22 cellular contexts compared by ENCODE assay signal in genomic region chr2:28175028-28175427, GRCh38.
DNase-seq lines count a peak whose midpoint lies in the region; ATAC-seq, FAIRE-seq and TF ChIP-seq lines count a peak whose summit lies in the region.
"Had no signal": no experiment of that assay in that cellular context is flagged by ENCODE, and none has a peak within 500 bp of the region (broad histone marks: within the 10 kb centered on the region; RNA-seq: fewer than 3 reads in every experiment).

No MANE protein-coding gene starts in this region.

- CTCF ChIA-PET in mammary epithelial cell (lab: Charles Lee; ENCODE audit: low non-redundant PET), result no interaction called here

- BruUV-seq in mammary epithelial cell (replicated peaks; lab: Mats Ljungman, UMichigan), result no TSS peak

- no peaks in the 10 kb centered on the region for H3K27me3 ChIP-seq in mammary epithelial cell (ENCODE audit: insufficient read depth, low read length)
- H3K27me3 ChIP-seq in breast epithelium, result no peaks in the 10 kb centered on the region
- H3K27me3 ChIP-seq in foreskin keratinocyte, result no peaks in the 10 kb centered on the region
- no peaks in the 10 kb centered on the region for H3K27me3 ChIP-seq in small intestine (ENCODE audit: control insufficient read depth in 2 of 2, insufficient read depth in 2 of 2, low read length in 2 of 2)
- H3K27me3 ChIP-seq: colonic mucosa, right lobe of liver, SJSA1, upper lobe of left lung had no signal

- no peak for FAIRE-seq in small intestine (lab: Jason Lieb, UNC)
- FAIRE-seq: endometrium, GM19239 had no signal

- intact Hi-C loops in mammary epithelial cell (cut with micrococcal nuclease), result loop anchor here (10.0 kb wide), 1 partner anchor 470 kb away; no protein-coding TSS in a partner anchor
- intact Hi-C loops in breast epithelium (cut with DNase I; ENCODE audit: low total_unique reads), result no loop called here
- intact Hi-C loops in activated T-helper 1 cell treated with anti-CD3 and anti-CD28 coated beads, Interleukin-12 subunit alpha, Interleukin-12 subunit beta, Interleukin-2, Interleukin-4 antibody, amounts not matched to agents 30 ng/mL and 10 ng/mL and 1 ng/mL, durations not matched to agents 14 hours and 24 hours and 36 hours (cut with micrococcal nuclease), result no loop called here

- H3K4me1 ChIP-seq in mammary epithelial cell (ENCODE audit: insufficient read depth, low read length) (peaks cover 25% of the 10 kb centered on the region), breast epithelium (no peaks in the 10 kb centered on the region), foreskin keratinocyte (peaks cover 19% of the 10 kb centered on the region), small intestine (ENCODE audit: control insufficient read depth in 2 of 2, insufficient read depth in 1 of 2, low read depth in 1 of 2, low read length in 1 of 2) (peaks cover 0 to 3% of the 10 kb centered on the region in 2 donors)
- H3K4me1 ChIP-seq: colonic mucosa, right lobe of liver, SJSA1, upper lobe of left lung had no signal

- no peak overlapping the region for H3K9ac ChIP-seq in mammary epithelial cell (ENCODE audit: insufficient read depth, low read length)

- no peak overlapping the region for H3K27ac Mint-ChIP-seq in stimulated activated memory B cell treated with anti-CD40 and anti-IgM and Interleukin-4, amounts not matched to agents 10 μg/mL and 1 μg/mL and 100 μg/mL, for 72 hours
- H3K27ac Mint-ChIP-seq in activated T-helper 1 cell treated with anti-CD3 and anti-CD28 coated beads, Interleukin-12 subunit alpha, Interleukin-12 subunit beta, Interleukin-2, Interleukin-4 antibody, amounts not matched to agents 30 ng/mL and 10 ng/mL and 1 ng/mL, durations not matched to agents 14 hours and 24 hours and 36 hours, result no peak overlapping the region
- H3K27ac Mint-ChIP-seq: activated CD8-positive, alpha-beta T cell treated with anti-CD3 and anti-CD28 coated beads for 36 hours; activated naive CD8-positive, alpha-beta T cell; activated T-cell treated with anti-CD3 and anti-CD28 coated beads, Interleukin-2, amount 50 U/mL, for 24 hours; stimulated activated naive CD8-positive, alpha-beta T cell treated with anti-CD3 and anti-CD28 coated beads, Interleukin-15, Interleukin-2, amounts not matched to agents 100 ng/mL and 50 ng/mL, for 24 hours; T-helper 17 cell had no signal

- ATAC-seq in foreskin keratinocyte, result no peak
- ATAC-seq in stimulated activated memory B cell treated with anti-CD40 and anti-IgM and Interleukin-4, amounts not matched to agents 10 μg/mL and 1 μg/mL and 100 μg/mL, for 72 hours, result no peak
- ATAC-seq: activated CD8-positive, alpha-beta T cell treated with anti-CD3 and anti-CD28 coated beads for 36 hours; T-helper 17 cell had no signal

- DNase-seq in mammary epithelial cell (no peak), breast epithelium (ENCODE audit: low spot score in 2 of 2) (no peak), NCI-H2171 (lab: John Stamatoyannopoulos, UW) (peak; percentile 15), foreskin keratinocyte (no peak), small intestine (peak; percentile 25), AG08396 (ENCODE audit: low spot score) (no peak)
- DNase-seq in activated T-helper 1 cell treated with anti-CD3 and anti-CD28 coated beads, Interleukin-12 subunit alpha, Interleukin-12 subunit beta, Interleukin-2, Interleukin-4 antibody, amounts not matched to agents 30 ng/mL and 10 ng/mL and 1 ng/mL, durations not matched to agents 14 hours and 24 hours and 36 hours (ENCODE audit: low spot score), result no peak
- DNase-seq: activated CD8-positive, alpha-beta T cell treated with anti-CD3 and anti-CD28 coated beads for 36 hours; activated T-cell treated with anti-CD3 and anti-CD28 coated beads, Interleukin-2, amount 50 U/mL, for 24 hours; colonic mucosa; DMS79 treated with DMSO at 0.1 percent for 48 hours; H7; right lobe of liver; T-helper 17 cell; upper lobe of left lung had no signal

- WGBS in mammary epithelial cell (ENCODE audit: low coverage, missing lambda C conversion rate), result 80% methylated on average over 2 of the region's 3 CpGs
- 67 to 80% (median 74%) methylated on average over 3 of the region's 3 CpGs for WGBS in small intestine, 3 donors

- H3K9me3 ChIP-seq in mammary epithelial cell (replicated peaks; ENCODE audit: insufficient read depth, low read length) (no peaks in the 10 kb centered on the region), breast epithelium (peaks cover 0 to 6% of the 10 kb centered on the region in 2 donors), small intestine (ENCODE audit: control insufficient read depth, low read depth) (no peaks in the 10 kb centered on the region)
- H3K9me3 ChIP-seq: colonic mucosa had no signal

- H3K36me3 Mint-ChIP-seq in stimulated activated memory B cell treated with anti-CD40 and anti-IgM and Interleukin-4, amounts not matched to agents 10 μg/mL and 1 μg/mL and 100 μg/mL, for 72 hours, result peaks cover 55% of the 10 kb centered on the region
- peaks cover 11% of the 10 kb centered on the region for H3K36me3 Mint-ChIP-seq in activated T-helper 1 cell treated with anti-CD3 and anti-CD28 coated beads, Interleukin-12 subunit alpha, Interleukin-12 subunit beta, Interleukin-2, Interleukin-4 antibody, amounts not matched to agents 30 ng/mL and 10 ng/mL and 1 ng/mL, durations not matched to agents 14 hours and 24 hours and 36 hours (ENCODE audit: low read depth)

- no peak overlapping the region for H3K4me2 ChIP-seq in mammary epithelial cell (ENCODE audit: insufficient read depth, low read depth, low read length)

- peaks cover 19% of the 10 kb centered on the region for H3K9me3 Mint-ChIP-seq in stimulated activated memory B cell treated with anti-CD40 and anti-IgM and Interleukin-4, amounts not matched to agents 10 μg/mL and 1 μg/mL and 100 μg/mL, for 72 hours
- peaks cover 31% of the 10 kb centered on the region for H3K9me3 Mint-ChIP-seq in activated T-helper 1 cell treated with anti-CD3 and anti-CD28 coated beads, Interleukin-12 subunit alpha, Interleukin-12 subunit beta, Interleukin-2, Interleukin-4 antibody, amounts not matched to agents 30 ng/mL and 10 ng/mL and 1 ng/mL, durations not matched to agents 14 hours and 24 hours and 36 hours

- H3K27ac ChIP-seq in mammary epithelial cell (ENCODE audit: insufficient read depth, low read depth, low read length) (no peak overlapping the region), breast epithelium (no peak overlapping the region), foreskin keratinocyte (no peak overlapping the region), small intestine (ENCODE audit: low read depth in 1 of 2, low read length in 1 of 2) (no peak overlapping the region)
- H3K27ac ChIP-seq: colonic mucosa, right lobe of liver, SJSA1, upper lobe of left lung had no signal

- dilution Hi-C loops in mammary epithelial cell (cut with HindIII; ENCODE audit: low sequenced_read_pairs), result no loop called here

- H3K4me3 Mint-ChIP-seq in stimulated activated memory B cell treated with anti-CD40 and anti-IgM and Interleukin-4, amounts not matched to agents 10 μg/mL and 1 μg/mL and 100 μg/mL, for 72 hours, result no peak overlapping the region
- H3K4me3 Mint-ChIP-seq in activated T-helper 1 cell treated with anti-CD3 and anti-CD28 coated beads, Interleukin-12 subunit alpha, Interleukin-12 subunit beta, Interleukin-2, Interleukin-4 antibody, amounts not matched to agents 30 ng/mL and 10 ng/mL and 1 ng/mL, durations not matched to agents 14 hours and 24 hours and 36 hours, result no peak overlapping the region
- H3K4me3 Mint-ChIP-seq: activated CD8-positive, alpha-beta T cell treated with anti-CD3 and anti-CD28 coated beads for 36 hours; activated naive CD8-positive, alpha-beta T cell; activated T-cell treated with anti-CD3 and anti-CD28 coated beads, Interleukin-2, amount 50 U/mL, for 24 hours; CD14-positive monocyte; stimulated activated naive CD8-positive, alpha-beta T cell treated with anti-CD3 and anti-CD28 coated beads, Interleukin-15, Interleukin-2, amounts not matched to agents 100 ng/mL and 50 ng/mL, for 24 hours; T-helper 17 cell had no signal

- TF ChIP-seq CTCF in mammary epithelial cell (conservative IDR thresholded peaks at IDR 0.05 in 1 of 2, IDR thresholded peaks at IDR 0.05 in 1 of 2; ENCODE audit: extremely low read depth in 1 of 2, insufficient read depth in 1 of 2, low read depth in 1 of 2, low read length in 2 of 2) (peak; percentile 19 to 28), breast epithelium (IDR thresholded peaks at IDR 0.05) (no peak), foreskin keratinocyte (conservative IDR thresholded peaks at IDR 0.05) (peak; percentile 22)

- no peak for TF ChIP-seq POLR2A in breast epithelium (IDR thresholded peaks at IDR 0.05)

- H3K79me2 ChIP-seq in mammary epithelial cell (ENCODE audit: insufficient read depth, low read length), result no peaks in the 10 kb centered on the region

- no peak overlapping the region for H2AFZ ChIP-seq in mammary epithelial cell (ENCODE audit: low read depth, low read length)

- no peaks in the 10 kb centered on the region for H4K20me1 ChIP-seq in mammary epithelial cell (ENCODE audit: insufficient read depth, low read length)

- H3K27me3 Mint-ChIP-seq in stimulated activated memory B cell treated with anti-CD40 and anti-IgM and Interleukin-4, amounts not matched to agents 10 μg/mL and 1 μg/mL and 100 μg/mL, for 72 hours, result no peaks in the 10 kb centered on the region
- no peaks in the 10 kb centered on the region for H3K27me3 Mint-ChIP-seq in activated T-helper 1 cell treated with anti-CD3 and anti-CD28 coated beads, Interleukin-12 subunit alpha, Interleukin-12 subunit beta, Interleukin-2, Interleukin-4 antibody, amounts not matched to agents 30 ng/mL and 10 ng/mL and 1 ng/mL, durations not matched to agents 14 hours and 24 hours and 36 hours (ENCODE audit: insufficient read depth)
- H3K27me3 Mint-ChIP-seq: activated CD8-positive, alpha-beta T cell treated with anti-CD3 and anti-CD28 coated beads for 36 hours; activated naive CD8-positive, alpha-beta T cell; activated T-cell treated with anti-CD3 and anti-CD28 coated beads, Interleukin-2, amount 50 U/mL, for 24 hours; stimulated activated naive CD8-positive, alpha-beta T cell treated with anti-CD3 and anti-CD28 coated beads, Interleukin-15, Interleukin-2, amounts not matched to agents 100 ng/mL and 50 ng/mL, for 24 hours; T-helper 17 cell had no signal

- H3K36me3 ChIP-seq in mammary epithelial cell (ENCODE audit: insufficient read depth, low read length) (no peaks in the 10 kb centered on the region), breast epithelium (no peaks in the 10 kb centered on the region), small intestine (ENCODE audit: control insufficient read depth in 2 of 2, insufficient read depth in 2 of 2, low read length in 2 of 2) (no peaks in the 10 kb centered on the region)
- H3K36me3 ChIP-seq: colonic mucosa, right lobe of liver, SJSA1, upper lobe of left lung had no signal

- H3K4me1 Mint-ChIP-seq in stimulated activated memory B cell treated with anti-CD40 and anti-IgM and Interleukin-4, amounts not matched to agents 10 μg/mL and 1 μg/mL and 100 μg/mL, for 72 hours, result no peaks in the 10 kb centered on the region
- peaks cover 17% of the 10 kb centered on the region for H3K4me1 Mint-ChIP-seq in activated T-helper 1 cell treated with anti-CD3 and anti-CD28 coated beads, Interleukin-12 subunit alpha, Interleukin-12 subunit beta, Interleukin-2, Interleukin-4 antibody, amounts not matched to agents 30 ng/mL and 10 ng/mL and 1 ng/mL, durations not matched to agents 14 hours and 24 hours and 36 hours (ENCODE audit: low read depth)
- H3K4me1 Mint-ChIP-seq: T-helper 17 cell had no signal

- H3K4me3 ChIP-seq in mammary epithelial cell (replicated peaks in 1 of 3; ENCODE audit: insufficient read depth in 1 of 3, low read depth in 2 of 3, low read length in 3 of 3), result no peak overlapping the region
- H3K4me3 ChIP-seq in breast epithelium, result no peak overlapping the region
- H3K4me3 ChIP-seq in small intestine (ENCODE audit: low read depth in 1 of 2, low read length in 2 of 2), result no peak overlapping the region
- H3K4me3 ChIP-seq: colonic mucosa, right lobe of liver, SJSA1, upper lobe of left lung had no signal

- in situ Hi-C loops in mammary epithelial cell (cut with MboI; ENCODE audit: low sequenced_read_pairs in 2 of 2), result no loop called here

Comparison
In these comparisons a context has a peak if more than half of its experiments do, and no peak if none do; other contexts are left out.
1. CTCF ChIP-seq: peak in mammary epithelial cell (2 of 2) and foreskin keratinocyte (single experiment); none in breast epithelium (0 of 3).
2. DNase-seq: peak in NCI-H2171 (single experiment) and small intestine (single experiment); none in mammary epithelial cell (single experiment), breast epithelium (0 of 2), foreskin keratinocyte (0 of 2), AG08396 (single experiment) and activated T-helper 1 cell treated with anti-CD3 and anti-CD28 coated beads, Interleukin-12 subunit alpha, Interleukin-12 subunit beta, Interleukin-2, Interleukin-4 antibody, amounts not matched to agents 30 ng/mL and 10 ng/mL and 1 ng/mL, durations not matched to agents 14 hours and 24 hours and 36 hours (single experiment).